In the genomic region with DNA sequence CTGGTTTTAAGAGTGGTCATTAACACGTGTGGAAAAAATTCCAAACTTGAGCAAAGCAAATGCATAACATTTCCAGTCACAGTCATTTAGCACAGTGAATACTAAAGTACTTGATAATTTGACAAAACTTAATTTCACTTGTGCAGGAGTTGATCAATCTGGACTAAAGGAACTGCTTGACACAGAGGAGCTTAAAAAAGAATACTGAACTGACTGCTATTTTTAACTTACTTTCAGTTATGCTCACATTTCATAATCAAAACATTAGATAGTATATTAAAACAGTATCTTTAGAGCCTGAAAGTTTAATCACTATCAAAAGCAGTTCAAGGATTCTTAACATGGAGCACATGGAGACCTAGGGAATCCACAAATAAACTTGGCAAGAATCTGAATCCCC, we compare ENCODE assay signal across 13 cellular contexts. TPM values are rescaled to one million over a fixed set of nuclear protein-coding genes. Genes with fewer than 3 reads are reported as not detected.
A peak's percentile ranks its signal among the peaks of the same experiment; 100 is the strongest.
DNase-seq lines count a peak whose midpoint lies in the region; ATAC-seq and TF ChIP-seq lines count a peak whose summit lies in the region.
"Had no signal": no experiment of that assay in that cellular context is flagged by ENCODE, and none has a peak within 500 bp of the region (broad histone marks: within the 10 kb centered on the region; RNA-seq: fewer than 3 reads in every experiment).

No MANE protein-coding gene starts in this region.

- DNase-seq in MV-4-11 (lab: John Stamatoyannopoulos, UW) (peak; percentile 58), fibroblast of gingiva (ENCODE audit: low read depth) (peak; percentile 22), progenitor cell of endocrine pancreas (ENCODE audit: low spot score, unreplicated experiment) (no peak), pons (ENCODE audit: low spot score) (no peak), NCI-H526 (lab: John Stamatoyannopoulos, UW) (no peak)
- no peak for DNase-seq in activated CD8-positive, alpha-beta T cell treated with anti-CD3 and anti-CD28 coated beads for 36 hours
- DNase-seq: activated T-cell treated with anti-CD3 and anti-CD28 coated beads, Interleukin-2, amount 50 U/mL, for 72 hours; NCI-H1694 treated with DMSO at 0.1 percent for 48 hours; NCI-H82; SW 1271 had no signal

- H3K27ac Mint-ChIP-seq in progenitor cell of endocrine pancreas, result peak overlapping the region; percentile 24
- H3K27ac Mint-ChIP-seq in activated CD8-positive, alpha-beta T cell treated with anti-CD3 and anti-CD28 coated beads for 36 hours, result no peak overlapping the region
- H3K27ac Mint-ChIP-seq: activated T-cell treated with anti-CD3 and anti-CD28 coated beads, Interleukin-2, amount 50 U/mL, for 72 hours had no signal

- peaks cover 94% of the 10 kb centered on the region for H3K4me1 ChIP-seq in DOHH2 (ENCODE audit: control insufficient read depth, low read length)

- no peaks in the 10 kb centered on the region for H3K27me3 Mint-ChIP-seq in progenitor cell of endocrine pancreas
- no peaks in the 10 kb centered on the region for H3K27me3 Mint-ChIP-seq in activated CD8-positive, alpha-beta T cell treated with anti-CD3 and anti-CD28 coated beads for 36 hours

- no peaks in the 10 kb centered on the region for H3K27me3 ChIP-seq in DOHH2 (ENCODE audit: control insufficient read depth, low read length)

- ATAC-seq in HG03139 (IDR thresholded peaks at IDR 0.05; ENCODE audit: unreplicated experiment), result no peak
- ATAC-seq in activated CD8-positive, alpha-beta T cell treated with anti-CD3 and anti-CD28 coated beads for 36 hours, result no peak
- ATAC-seq: activated CD4-positive, CD25-positive, alpha-beta regulatory T cell treated with anti-CD3 and anti-CD28 coated beads, Interleukin-2, amount 50 U/mL, for 24 hours; activated T-cell treated with anti-CD3 and anti-CD28 coated beads, Interleukin-2, amount 50 U/mL, for 72 hours had no signal

- peaks cover 27% of the 10 kb centered on the region for H3K36me3 ChIP-seq in DOHH2 (ENCODE audit: control insufficient read depth, low read length)

- H3K4me1 Mint-ChIP-seq in progenitor cell of endocrine pancreas (ENCODE audit: low read depth), result peaks cover 13% of the 10 kb centered on the region
- H3K4me1 Mint-ChIP-seq in activated CD8-positive, alpha-beta T cell treated with anti-CD3 and anti-CD28 coated beads for 36 hours (ENCODE audit: low read depth), result peaks cover 77% of the 10 kb centered on the region

- peaks cover 100% of the 10 kb centered on the region for H3K79me2 ChIP-seq in DOHH2 (ENCODE audit: control insufficient read depth, low read length)

- intact Hi-C loops in activated CD8-positive, alpha-beta T cell treated with anti-CD3 and anti-CD28 coated beads for 36 hours (cut with micrococcal nuclease), result no loop called here

- no peak overlapping the region for H3K4me3 Mint-ChIP-seq in progenitor cell of endocrine pancreas (ENCODE audit: low read depth)
- no peak overlapping the region for H3K4me3 Mint-ChIP-seq in activated CD8-positive, alpha-beta T cell treated with anti-CD3 and anti-CD28 coated beads for 36 hours

- peak overlapping the region; percentile 95 for H3K4me2 ChIP-seq in DOHH2 (ENCODE audit: low read length)

- peak overlapping the region; percentile 94 for H3K4me3 ChIP-seq in DOHH2 (ENCODE audit: low read length)

- H4K20me1 ChIP-seq in DOHH2 (ENCODE audit: control insufficient read depth, insufficient read depth, low read depth, low read length), result peaks cover 55% of the 10 kb centered on the region

- no peaks in the 10 kb centered on the region for H3K9me3 Mint-ChIP-seq in progenitor cell of endocrine pancreas (ENCODE audit: low read depth)
- H3K9me3 Mint-ChIP-seq in activated CD8-positive, alpha-beta T cell treated with anti-CD3 and anti-CD28 coated beads for 36 hours, result no peaks in the 10 kb centered on the region
- H3K9me3 Mint-ChIP-seq: activated T-cell treated with anti-CD3 and anti-CD28 coated beads, Interleukin-2, amount 50 U/mL, for 72 hours had no signal

- H3K9me2 ChIP-seq in DOHH2 (replicated peaks; ENCODE audit: control insufficient read depth, low read length), result no peaks in the 10 kb centered on the region

- CTCF ChIA-PET in activated CD8-positive, alpha-beta T cell treated with anti-CD3 and anti-CD28 coated beads for 36 hours (lab: Charles Lee), result interaction anchor here (1.1 to 5.1 kb wide), 3 partner anchors 11 to 68 kb away, joined by 4 to 36 read pairs (median 4); no protein-coding TSS in a partner anchor

- TF ChIP-seq CTCF in DOHH2 (IDR thresholded peaks at IDR 0.05; ENCODE audit: low read depth, low read length, poor library complexity, severe bottlenecking) (no peak), progenitor cell of endocrine pancreas (IDR thresholded peaks at IDR 0.05; ENCODE audit: unreplicated experiment) (no peak)
- no peak for TF ChIP-seq CTCF in activated CD8-positive, alpha-beta T cell treated with anti-CD3 and anti-CD28 coated beads for 36 hours (IDR thresholded peaks at IDR 0.05)

- H3K36me3 Mint-ChIP-seq in progenitor cell of endocrine pancreas (ENCODE audit: insufficient read depth), result no peaks in the 10 kb centered on the region
- H3K36me3 Mint-ChIP-seq in activated CD8-positive, alpha-beta T cell treated with anti-CD3 and anti-CD28 coated beads for 36 hours (ENCODE audit: low read depth), result peaks cover 17% of the 10 kb centered on the region

- POLR2A ChIA-PET in activated CD8-positive, alpha-beta T cell treated with anti-CD3 and anti-CD28 coated beads for 36 hours (lab: Charles Lee), result no interaction called here

- no peaks in the 10 kb centered on the region for H3K9me3 ChIP-seq in DOHH2 (ENCODE audit: control insufficient read depth, insufficient read depth, low read length)

- peaks cover 12% of the 10 kb centered on the region for H3F3A ChIP-seq in DOHH2 (ENCODE audit: control insufficient read depth, insufficient read depth)

- peak overlapping the region; percentile 78 for H3K27ac ChIP-seq in DOHH2 (ENCODE audit: low read depth, low read length)

RNA-seq across cellular contexts. Expression of a gene that starts 7.4 kb away (rescaled TPM):
- 129 TPM in 2 replicates for total RNA-seq in progenitor cell of endocrine pancreas
- 100 to 1,000 TPM; 186 to 192 TPM for total RNA-seq in activated CD8-positive, alpha-beta T cell treated with anti-CD3 and anti-CD28 coated beads for 36 hours

RNA-seq across cellular contexts. Expression of a gene that starts 33.0 kb away (rescaled TPM):
- total RNA-seq in progenitor cell of endocrine pancreas, result 93.9 and 95.5 TPM in 2 replicates
- 10 to 100 TPM; 85.6 to 87.6 TPM for total RNA-seq in activated CD8-positive, alpha-beta T cell treated with anti-CD3 and anti-CD28 coated beads for 36 hours

RNA-seq across cellular contexts. Expression of a gene that starts 56.6 kb away (rescaled TPM):
- 66.3 and 68.8 TPM in 2 replicates for total RNA-seq in progenitor cell of endocrine pancreas
- 10 to 100 TPM; 54.9 to 61.9 TPM for total RNA-seq in activated CD8-positive, alpha-beta T cell treated with anti-CD3 and anti-CD28 coated beads for 36 hours

Comparison
In these comparisons a context has a peak if more than half of its experiments do, and no peak if none do; other contexts are left out.
1. DNase-seq: peak in MV-4-11 (single experiment) and fibroblast of gingiva (single experiment); none in progenitor cell of endocrine pancreas (single experiment), pons (single experiment), activated CD8-positive, alpha-beta T cell treated with anti-CD3 and anti-CD28 coated beads for 36 hours (single experiment) and NCI-H526 (0 of 2).